12 cellular contexts compared by ENCODE assay signal in genomic region chr10:79387974-79388850, GRCh38. TPM values are rescaled to one million over a fixed set of nuclear protein-coding genes. Genes with fewer than 3 reads are reported as not detected.
DNase-seq lines count a peak whose midpoint lies in the region; ATAC-seq and TF ChIP-seq lines count a peak whose summit lies in the region.
"Had no signal": no experiment of that assay in that cellular context is flagged by ENCODE, and none has a peak within 500 bp of the region (broad histone marks: within the 10 kb centered on the region; RNA-seq: fewer than 3 reads in every experiment).

No MANE protein-coding gene starts in this region.

- H3K4me1 Mint-ChIP-seq in activated T-cell treated with anti-CD3 and anti-CD28 coated beads, Interleukin-2, amount 50 U/mL, for 24 hours (ENCODE audit: low read depth): no peaks in the 10 kb centered on the region
- H3K4me1 Mint-ChIP-seq in activated T-cell treated with anti-CD3 and anti-CD28 coated beads, Interleukin-2, amount 50 U/mL, for 4 hours (ENCODE audit: low read depth): no peaks in the 10 kb centered on the region
- peaks cover 20% of the 10 kb centered on the region for H3K4me1 Mint-ChIP-seq in stimulated activated naive CD8-positive, alpha-beta T cell treated with anti-CD3 and anti-CD28 coated beads, Interleukin-15, amount 100 ng/mL, for 72 hours
- no peaks in the 10 kb centered on the region for H3K4me1 Mint-ChIP-seq in Calu3 (ENCODE audit: low read depth, unreplicated experiment)

- no peaks in the 10 kb centered on the region for H3K27me3 Mint-ChIP-seq in activated T-cell treated with anti-CD3 and anti-CD28 coated beads, Interleukin-2, amount 50 U/mL, for 24 hours
- no peaks in the 10 kb centered on the region for H3K27me3 Mint-ChIP-seq in activated T-cell treated with anti-CD3 and anti-CD28 coated beads, Interleukin-2, amount 50 U/mL, for 4 hours (ENCODE audit: low read depth)
- H3K27me3 Mint-ChIP-seq in stimulated activated naive CD8-positive, alpha-beta T cell treated with anti-CD3 and anti-CD28 coated beads, Interleukin-15, amount 100 ng/mL, for 72 hours: no peaks in the 10 kb centered on the region
- H3K27me3 Mint-ChIP-seq in Calu3 (ENCODE audit: unreplicated experiment): peaks cover 28% of the 10 kb centered on the region

- intact Hi-C loops in Calu3 (cut with micrococcal nuclease; ENCODE audit: unreplicated experiment): no loop called here

- TF ChIP-seq CTCF in Calu3 (IDR thresholded peaks at IDR 0.05; ENCODE audit: unreplicated experiment): no peak

- no peaks in the 10 kb centered on the region for H3K36me3 Mint-ChIP-seq in activated T-cell treated with anti-CD3 and anti-CD28 coated beads, Interleukin-2, amount 50 U/mL, for 24 hours (ENCODE audit: low read depth)
- H3K36me3 Mint-ChIP-seq in activated T-cell treated with anti-CD3 and anti-CD28 coated beads, Interleukin-2, amount 50 U/mL, for 4 hours (ENCODE audit: insufficient read depth): no peaks in the 10 kb centered on the region
- peaks cover 5% of the 10 kb centered on the region for H3K36me3 Mint-ChIP-seq in Calu3 (ENCODE audit: insufficient read depth, unreplicated experiment)

- H3K9me3 Mint-ChIP-seq in activated T-cell treated with anti-CD3 and anti-CD28 coated beads, Interleukin-2, amount 50 U/mL, for 24 hours: no peaks in the 10 kb centered on the region
- H3K9me3 Mint-ChIP-seq in activated T-cell treated with anti-CD3 and anti-CD28 coated beads, Interleukin-2, amount 50 U/mL, for 4 hours: no peaks in the 10 kb centered on the region
- no peaks in the 10 kb centered on the region for H3K9me3 Mint-ChIP-seq in stimulated activated naive CD8-positive, alpha-beta T cell treated with anti-CD3 and anti-CD28 coated beads, Interleukin-15, amount 100 ng/mL, for 72 hours
- H3K9me3 Mint-ChIP-seq in Calu3 (ENCODE audit: low read depth, unreplicated experiment): no peaks in the 10 kb centered on the region

- H3K4me3 Mint-ChIP-seq in activated T-cell treated with anti-CD3 and anti-CD28 coated beads, Interleukin-2, amount 50 U/mL, for 24 hours: no peak overlapping the region
- H3K4me3 Mint-ChIP-seq in activated T-cell treated with anti-CD3 and anti-CD28 coated beads, Interleukin-2, amount 50 U/mL, for 4 hours: no peak overlapping the region
- H3K4me3 Mint-ChIP-seq in stimulated activated naive CD8-positive, alpha-beta T cell treated with anti-CD3 and anti-CD28 coated beads, Interleukin-15, amount 100 ng/mL, for 72 hours: no peak overlapping the region
- no peak overlapping the region for H3K4me3 Mint-ChIP-seq in Calu3 (ENCODE audit: low read depth, unreplicated experiment)

- DNase-seq in activated T-cell treated with anti-CD3 and anti-CD28 coated beads, Interleukin-2, amount 50 U/mL, for 24 hours: peak; percentile 14
- DNase-seq in activated T-cell treated with anti-CD3 and anti-CD28 coated beads, Interleukin-2, amount 50 U/mL, for 4 hours: no peak
- peak; percentile 43 for DNase-seq in activated CD8-positive, alpha-beta memory T cell treated with anti-CD3 and anti-CD28 coated beads, Interleukin-2, amount 50 U/mL, for 48 hours
- peak; percentile 38 for DNase-seq in left lobe of liver (ENCODE audit: low spot score)
- peak in 1 of 2 donors; percentile 42 for DNase-seq in stimulated activated naive CD8-positive, alpha-beta T cell treated with anti-CD3 and anti-CD28 coated beads, Interleukin-15, amount 100 ng/mL, for 72 hours
- no peak for DNase-seq in anterior cingulate cortex (lab: John Stamatoyannopoulos, UW)
- no peak for DNase-seq in RKO (ENCODE audit: low spot score)
- DNase-seq in Calu3: no peak
- DNase-seq: hypothalamus, NCI-H510A, RPMI8226, T1000 had no signal

- ATAC-seq in activated T-cell treated with anti-CD3 and anti-CD28 coated beads, Interleukin-2, amount 50 U/mL, for 4 hours: no peak
- no peak for ATAC-seq in left lobe of liver
- ATAC-seq in stimulated activated naive CD8-positive, alpha-beta T cell treated with anti-CD3 and anti-CD28 coated beads, Interleukin-15, amount 100 ng/mL, for 72 hours: peak; percentile 88

- CTCF ChIA-PET in Calu3 (lab: Charles Lee): interaction anchor here (0.5 to 1.0 kb wide), 2 partner anchors 11 to 13 kb away, joined by 3 to 8 read pairs; no protein-coding TSS in a partner anchor

- BruUV-seq in Calu3 (replicated peaks; lab: Mats Ljungman, UMichigan): no TSS peak

- H3K27ac Mint-ChIP-seq in activated T-cell treated with anti-CD3 and anti-CD28 coated beads, Interleukin-2, amount 50 U/mL, for 24 hours: no peak overlapping the region
- peak overlapping the region in 1 of 2 donors; percentile 15 for H3K27ac Mint-ChIP-seq in stimulated activated naive CD8-positive, alpha-beta T cell treated with anti-CD3 and anti-CD28 coated beads, Interleukin-15, amount 100 ng/mL, for 72 hours
- H3K27ac Mint-ChIP-seq in Calu3 (ENCODE audit: unreplicated experiment): no peak overlapping the region

RNA-seq across cellular contexts. Expression of gene PPIF, which starts 40.9 kb away (rescaled TPM):
- total RNA-seq in activated T-cell treated with anti-CD3 and anti-CD28 coated beads, Interleukin-2, amount 50 U/mL, for 4 hours: 100 to 1,000 TPM; 199 to 232 (median 203) TPM
- total RNA-seq in left lobe of liver: 93.4 TPM
- 77.2 and 86.2 TPM in 2 replicates for total RNA-seq in Calu3 (2022)

RNA-seq across cellular contexts. Expression of gene ZCCHC24, which starts 57.2 kb away (rescaled TPM):
- total RNA-seq in activated T-cell treated with anti-CD3 and anti-CD28 coated beads, Interleukin-2, amount 50 U/mL, for 4 hours: under 1 TPM; 0.26 to 0.92 (median 0.63) TPM
- 30.5 TPM for total RNA-seq in left lobe of liver
- total RNA-seq in Calu3 (2022): 0.98 and 1.4 TPM in 2 replicates

Comparison
In these comparisons a context has a peak if more than half of its experiments do, and no peak if none do; other contexts are left out.
1. DNase-seq: peak in activated T-cell treated with anti-CD3 and anti-CD28 coated beads, Interleukin-2, amount 50 U/mL, for 24 hours (single experiment), activated CD8-positive, alpha-beta memory T cell treated with anti-CD3 and anti-CD28 coated beads, Interleukin-2, amount 50 U/mL, for 48 hours (single experiment) and left lobe of liver (single experiment); none in activated T-cell treated with anti-CD3 and anti-CD28 coated beads, Interleukin-2, amount 50 U/mL, for 4 hours (single experiment), anterior cingulate cortex (0 of 58), RKO (single experiment) and Calu3 (single experiment).
2. RNA of gene ZCCHC24, which starts 57.2 kb away (total RNA-seq): 30.5 TPM in left lobe of liver (single experiment); 0.98 to 1.4 TPM in Calu3 and 0.26 to 0.92 TPM in activated T-cell treated with anti-CD3 and anti-CD28 coated beads, Interleukin-2, amount 50 U/mL, for 4 hours; every median in the first group is over 10 times any median in the second.